ENCODE assay signal across 25 cellular contexts in genomic region chr1:200128081-200128480, GRCh38.
"Had no signal": no experiment of that assay in that cellular context is flagged by ENCODE, and none has a peak within 500 bp of the region (broad histone marks: within the 10 kb centered on the region; RNA-seq: fewer than 3 reads in every experiment).

No MANE protein-coding gene starts in this region.

- ATAC-seq: esophagus mucosa; gastrocnemius medialis; lower lobe of right lung; natural killer cell; sciatic nerve; stimulated activated naive CD8-positive, alpha-beta T cell treated with anti-CD3 and anti-CD28 coated beads, Interleukin-15, amount 100 ng/mL, for 72 hours; upper lobe of right lung had no signal

- H3K4me3 ChIP-seq: colonic mucosa, gastrocnemius medialis, left ventricle myocardium inferior, lower lobe of right lung, smooth muscle cell, suprapubic skin, transverse colon, upper lobe of right lung, uterus had no signal

- H3K27ac ChIP-seq: colonic mucosa, epithelial cell of prostate, gastrocnemius medialis, left ventricle myocardium inferior, lower lobe of right lung, parathyroid adenoma, suprapubic skin, transverse colon, upper lobe of right lung, uterus had no signal

- H3K27me3 ChIP-seq: colonic mucosa, gastrocnemius medialis, suprapubic skin, transverse colon, upper lobe of right lung, uterus had no signal

- H3K9me3 ChIP-seq: colonic mucosa, gastrocnemius medialis, left ventricle myocardium inferior, lower lobe of right lung, suprapubic skin, transverse colon, upper lobe of right lung, uterus had no signal

- H3K4me2 ChIP-seq: smooth muscle cell had no signal

- H3K79me2 ChIP-seq: parathyroid adenoma had no signal

- DNase-seq: colonic mucosa; effector CD8-positive, alpha-beta T cell; endodermal cell; foreskin fibroblast; gastrocnemius medialis; head of caudate nucleus; kidney; left ventricle myocardium inferior; lower lobe of right lung; natural killer cell; stimulated activated CD4-positive, alpha-beta T cell treated with anti-CD3 and anti-CD28 coated beads, Interleukin-12 subunit alpha, Interleukin-12 subunit beta, amount 100 ng/mL, for 4 hours; stimulated activated CD4-positive, alpha-beta T cell treated with anti-CD3 and anti-CD28 coated beads, Interleukin-1b, Interleukin-23, amount 100 ng/mL, for 48 hours; stimulated activated CD4-positive, alpha-beta T cell treated with anti-CD3 and anti-CD28 coated beads, Interleukin-4, amount 100 ng/mL, for 1 hour; stimulated activated CD8-positive, alpha-beta memory T cell treated with anti-CD3 and anti-CD28 coated beads, Interleukin-4, amount 100 ng/mL, for 48 hours; stimulated activated naive CD4-positive, alpha-beta T cell; stimulated activated naive CD8-positive, alpha-beta T cell treated with anti-CD3 and anti-CD28 coated beads, Interleukin-15, amount 100 ng/mL, for 72 hours; transverse colon; upper lobe of right lung; uterus had no signal

- H3K4me1 ChIP-seq: colonic mucosa, gastrocnemius medialis, left ventricle myocardium inferior, parathyroid adenoma, suprapubic skin, uterus had no signal

- H2AFZ ChIP-seq: parathyroid adenoma had no signal

- H3K36me3 ChIP-seq: gastrocnemius medialis, left ventricle myocardium inferior, lower lobe of right lung, suprapubic skin, transverse colon, upper lobe of right lung, uterus had no signal
